ENCODE assay signal across 24 cellular contexts in genomic region chr5:169041180-169041579, GRCh38.
"Had no signal": no experiment of that assay in that cellular context is flagged by ENCODE, and none has a peak within 500 bp of the region (broad histone marks: within the 10 kb centered on the region; RNA-seq: fewer than 3 reads in every experiment).

No MANE protein-coding gene starts in this region.

- H3K36me3 ChIP-seq: stomach, suprapubic skin, thoracic aorta, thyroid gland, tibial artery, tibial nerve, transverse colon, upper lobe of left lung, upper lobe of right lung, uterus, vagina had no signal

- H3K27ac ChIP-seq: stomach, suprapubic skin, testis, thoracic aorta, thyroid gland, tibial artery, tibial nerve, transverse colon, upper lobe of left lung, upper lobe of right lung, uterus, vagina had no signal

- H3K27me3 ChIP-seq: stomach, suprapubic skin, testis, thyroid gland, tibial artery, tibial nerve, transverse colon, upper lobe of left lung, upper lobe of right lung, uterus, vagina had no signal

- DNase-seq: stimulated activated CD4-positive, alpha-beta T cell treated with anti-CD3 and anti-CD28 coated beads, Interleukin-2, amount 100 ng/mL, for 48 hours; stimulated activated CD4-positive, alpha-beta T cell treated with anti-CD3 and anti-CD28 coated beads, Interleukin-4, amount 100 ng/mL, for 1 hour; stimulated activated CD4-positive, alpha-beta T cell treated with anti-CD3 and anti-CD28 coated beads, Interleukin-4, amount 100 ng/mL, for 24 hours; stimulated activated CD4-positive, alpha-beta T cell treated with anti-CD3 and anti-CD28 coated beads, Interleukin-4, amount 100 ng/mL, for 4 hours; stimulated activated CD8-positive, alpha-beta memory T cell treated with anti-CD3 and anti-CD28 coated beads, Interleukin-4, amount 100 ng/mL, for 48 hours; stimulated activated naive B cell treated with anti-CD40 and anti-IgM and Interleukin-4, amounts not matched to agents 10 μg/mL and 1 μg/mL and 100 μg/mL, for 72 hours; stimulated activated naive CD4-positive, alpha-beta T cell; stimulated activated naive CD4-positive, alpha-beta T cell treated with Interleukin-2 at 50 U/mL for 16 hours; stimulated activated naive CD8-positive, alpha-beta T cell treated with anti-CD3 and anti-CD28 coated beads, Interleukin-15, amount 100 ng/mL, for 72 hours; stimulated activated naive CD8-positive, alpha-beta T cell treated with anti-CD3 and anti-CD28 coated beads, Interleukin-15, Interleukin-2, amounts not matched to agents 100 U/mL and 50 U/mL, for 24 hours; stomach; substantia nigra; testis; thyroid gland; tibial artery; transverse colon; trophoblast cell; upper lobe of left lung; upper lobe of right lung; uterus had no signal

- H3K4me3 ChIP-seq: stomach, suprapubic skin, testis, thoracic aorta, thyroid gland, tibial artery, tibial nerve, transverse colon, upper lobe of left lung, upper lobe of right lung, uterus, vagina had no signal

- H3K9me3 ChIP-seq: stomach, suprapubic skin, testis, thoracic aorta, thyroid gland, tibial artery, tibial nerve, transverse colon, upper lobe of left lung, upper lobe of right lung, uterus, vagina had no signal
